Comparison of ENCODE assay signal across 9 cellular contexts in the genomic region with DNA sequence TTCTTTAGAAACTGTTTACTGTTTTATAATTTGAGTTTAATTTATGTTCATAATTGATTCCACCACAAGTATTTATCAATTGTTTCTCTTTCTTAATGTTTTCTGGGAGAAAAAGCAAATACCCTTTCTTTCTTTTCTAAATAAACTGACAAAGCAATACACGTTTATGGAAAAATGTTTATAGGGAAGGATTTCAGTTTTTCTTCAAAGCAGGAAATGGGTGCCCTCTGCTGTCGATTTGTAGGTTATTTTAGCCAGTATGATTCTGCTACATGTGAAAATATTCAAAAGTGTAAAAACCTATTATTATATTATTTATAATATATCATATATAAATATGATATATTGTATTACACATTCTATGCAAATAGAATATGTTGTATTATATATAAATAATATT.
A peak's percentile ranks its signal among the peaks of the same experiment; 100 is the strongest.
DNase-seq lines count a peak whose midpoint lies in the region; ATAC-seq and TF ChIP-seq lines count a peak whose summit lies in the region.
"Had no signal": no experiment of that assay in that cellular context is flagged by ENCODE, and none has a peak within 500 bp of the region (broad histone marks: within the 10 kb centered on the region; RNA-seq: fewer than 3 reads in every experiment).

No MANE protein-coding gene starts in this region.

- H3K9me3 ChIP-seq in NT2/D1 (ENCODE audit: insufficient read depth, low read length), result no peaks in the 10 kb centered on the region

- no peaks in the 10 kb centered on the region for H3K4me1 ChIP-seq in NT2/D1 (ENCODE audit: insufficient read depth, insufficient read length)

- H3K4me3 ChIP-seq in NT2/D1 (ENCODE audit: insufficient read length, low read depth), result no peak overlapping the region
- H3K4me3 ChIP-seq in epithelial cell of proximal tubule (ENCODE audit: low read depth, low read length), result no peak overlapping the region
- no peak overlapping the region for H3K4me3 ChIP-seq in skeletal muscle cell (ENCODE audit: low read depth, low read length)

- peak in 2 of 3 experiments; percentile 18 to 56 for DNase-seq in NCI-H1417 (lab: John Stamatoyannopoulos, UW)
- no peak for DNase-seq in NCI-H1417 treated with DMSO at 0.1 percent for 48 hours (lab: John Stamatoyannopoulos, UW)
- peak; percentile 1 for DNase-seq in NT2/D1 (ENCODE audit: low read depth, low spot score)
- no peak for DNase-seq in epithelial cell of proximal tubule (ENCODE audit: low read depth)
- DNase-seq in skeletal muscle cell (ENCODE audit: low read depth), result peak; percentile 5
- no peak for DNase-seq in DMS114 treated with DMSO at 0.1 percent for 48 hours (lab: John Stamatoyannopoulos, UW; ENCODE audit: unreplicated experiment)
- no peak for DNase-seq in COR-L47 (lab: John Stamatoyannopoulos, UW)
- DNase-seq: T-helper 9 cell had no signal

- no peaks in the 10 kb centered on the region for H3K36me3 ChIP-seq in NT2/D1 (ENCODE audit: insufficient read depth, insufficient read length, low read length)

- no peak for ATAC-seq in GM18873 (IDR thresholded peaks at IDR 0.05; ENCODE audit: low FRiP score, unreplicated experiment)

- no peaks in the 10 kb centered on the region for H3K27me3 ChIP-seq in NT2/D1 (ENCODE audit: insufficient read depth, insufficient read length)

- peak; percentile 55 for TF ChIP-seq CTCF in epithelial cell of proximal tubule (conservative IDR thresholded peaks at IDR 0.05; ENCODE audit: low read depth, low read length)

- H3K9ac ChIP-seq in NT2/D1 (ENCODE audit: insufficient read length, low read depth), result no peak overlapping the region

Comparison
In these comparisons a context has a peak if more than half of its experiments do, and no peak if none do; other contexts are left out.
1. DNase-seq: peak in NCI-H1417 (2 of 3), NT2/D1 (single experiment) and skeletal muscle cell (single experiment); none in NCI-H1417 treated with DMSO at 0.1 percent for 48 hours (single experiment), epithelial cell of proximal tubule (single experiment), DMS114 treated with DMSO at 0.1 percent for 48 hours (single experiment) and COR-L47 (single experiment).